Comparison of ENCODE assay signal across 1 cellular context in the genomic region with DNA sequence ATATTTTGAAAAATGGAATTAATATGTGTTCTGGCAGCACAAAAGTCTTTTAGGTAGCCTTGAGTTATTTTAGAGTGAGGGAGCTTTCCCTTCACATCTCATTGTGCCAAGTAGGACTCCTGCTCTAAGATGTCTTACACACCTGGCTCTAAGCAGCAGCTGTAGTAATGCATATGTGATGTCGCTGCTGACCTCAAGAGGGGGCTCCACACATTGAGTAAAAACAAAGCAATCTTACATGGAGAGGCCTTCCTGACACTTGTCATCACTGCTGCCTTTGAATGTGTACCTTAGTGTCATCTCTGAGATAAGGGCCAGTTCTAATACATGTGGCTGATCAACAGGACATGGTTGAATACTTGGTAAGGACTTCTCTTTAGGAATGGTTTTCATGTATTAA.
TF ChIP-seq lines count a peak whose summit lies in the region.

No MANE protein-coding gene starts in this region.

TF ChIP-seq in liver, 16 proteins besides CTCF, POLR2A, EP300 and RAD21 (continued from another document):
- TF ChIP-seq, protein P1, sequence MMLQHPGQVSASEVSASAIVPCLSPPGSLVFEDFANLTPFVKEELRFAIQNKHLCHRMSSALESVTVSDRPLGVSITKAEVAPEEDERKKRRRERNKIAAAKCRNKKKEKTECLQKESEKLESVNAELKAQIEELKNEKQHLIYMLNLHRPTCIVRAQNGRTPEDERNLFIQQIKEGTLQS (IDR thresholded peaks at IDR 0.05), result no peak
- TF ChIP-seq NR2F2 (IDR thresholded peaks at IDR 0.05), result no peak
TF ChIP-seq in liver: peak in this region for 0.
